ENCODE assay signal across 28 cellular contexts in the genomic region with DNA sequence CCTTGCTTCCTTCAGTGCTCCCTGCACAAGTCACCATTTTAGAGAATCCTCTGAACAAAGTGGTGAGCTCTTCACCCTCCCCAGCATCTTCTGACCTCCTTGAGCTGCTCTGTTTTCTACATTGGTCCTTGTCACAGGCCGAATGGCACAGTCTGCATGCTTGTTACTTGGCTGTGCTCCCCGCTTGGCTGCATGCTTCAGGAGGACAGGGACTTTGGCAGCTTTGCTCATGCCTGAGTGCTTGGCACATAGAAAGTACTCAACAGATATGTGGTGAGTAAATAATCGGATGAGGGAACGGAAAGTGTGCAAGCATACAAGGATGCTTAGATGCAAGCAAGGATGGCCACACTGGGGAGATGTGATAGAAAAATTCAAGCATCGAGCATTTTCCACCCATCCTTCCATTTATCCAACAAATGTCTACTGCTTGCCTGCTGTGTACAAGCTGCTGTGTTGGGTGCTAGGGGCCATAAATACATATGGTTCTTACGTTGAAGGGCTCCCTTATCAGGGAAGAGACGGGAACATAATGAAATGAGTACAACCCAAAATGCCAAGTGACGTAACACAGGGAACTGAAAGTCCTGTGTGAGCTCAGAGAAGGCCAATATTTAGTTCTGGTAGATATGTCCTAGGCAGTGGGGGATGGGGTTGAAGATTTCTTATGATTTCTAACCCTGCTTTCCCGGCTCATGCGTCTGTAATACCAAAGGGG. TPM values are rescaled to one million over a fixed set of nuclear protein-coding genes. Genes with fewer than 3 reads are reported as not detected.
DNase-seq lines count a peak whose midpoint lies in the region; ATAC-seq and TF ChIP-seq lines count a peak whose summit lies in the region.
"Had no signal": no experiment of that assay in that cellular context is flagged by ENCODE, and none has a peak within 500 bp of the region (broad histone marks: within the 10 kb centered on the region; RNA-seq: fewer than 3 reads in every experiment).

No MANE protein-coding gene starts in this region.

- H3K27me3 Mint-ChIP-seq in memory B cell, result no peaks in the 10 kb centered on the region
- H3K27me3 Mint-ChIP-seq in GM23338 (ENCODE audit: insufficient read depth, low read depth, poor library complexity), result no peaks in the 10 kb centered on the region
- H3K27me3 Mint-ChIP-seq: stimulated activated naive CD8-positive, alpha-beta T cell treated with anti-CD3 and anti-CD28 coated beads, Interleukin-15, Interleukin-2, amounts not matched to agents 100 ng/mL and 50 ng/mL, for 24 hours had no signal

- H3K27me3 ChIP-seq in GM23338 (ENCODE audit: insufficient read depth), result no peaks in the 10 kb centered on the region
- H3K27me3 ChIP-seq: BE2C, gastroesophageal sphincter had no signal

- DNase-seq in Ammon's horn (ENCODE audit: low spot score) (peak; percentile 22), LNCaP clone FGC (ENCODE audit: low read depth) (peak; percentile 38), Right ventricle myocardium superior (peak; percentile 73), memory B cell (ENCODE audit: low spot score in 2 of 2) (no peak), GM23338 (ENCODE audit: low spot score) (no peak), AG08396 (ENCODE audit: low spot score) (no peak), NCI-H2081 treated with DMSO at 0.1 percent for 48 hours (lab: John Stamatoyannopoulos, UW) (no peak)
- DNase-seq: activated CD4-positive, alpha-beta T cell treated with anti-CD3 and anti-CD28 coated beads, Interleukin-2, amount 50 U/mL, for 1 hour; activated T-cell treated with anti-CD3 and anti-CD28 coated beads, Interleukin-2, amount 50 U/mL, for 4 hours; BE2C; cerebellar nuclear complex; HFFc6; hypothalamus; immature natural killer cell; naive B cell; NCI-H1105; NCI-H187 treated with DMSO at 0.1 percent for 48 hours; NCI-H226; NCI-H774; PC-9; SHP77; SW 1271 had no signal

- peaks cover 4% of the 10 kb centered on the region for H3K4me1 Mint-ChIP-seq in memory B cell
- H3K4me1 Mint-ChIP-seq in GM23338, result no peaks in the 10 kb centered on the region
- H3K4me1 Mint-ChIP-seq: naive B cell, WTC11 had no signal

- intact Hi-C loops in Right ventricle myocardium superior (cut with DNase I), result loop anchor here (5.0 kb wide), 1 partner anchor 88 kb away; no protein-coding TSS in a partner anchor

- H3K36me3 ChIP-seq in GM23338 (ENCODE audit: insufficient read depth), result no peaks in the 10 kb centered on the region
- H3K36me3 ChIP-seq: BE2C, thoracic aorta had no signal

- H3K79me2 ChIP-seq in GM23338 (replicated peaks; ENCODE audit: insufficient read depth), result no peaks in the 10 kb centered on the region

- H3K9me3 Mint-ChIP-seq in memory B cell, result no peaks in the 10 kb centered on the region
- peaks cover 7% of the 10 kb centered on the region; the same call in 2 of the 3 replicates for H3K9me3 Mint-ChIP-seq in GM23338
- H3K9me3 Mint-ChIP-seq: activated T-cell treated with anti-CD3 and anti-CD28 coated beads, Interleukin-2, amount 50 U/mL, for 4 hours; HFFc6; naive B cell; stimulated activated naive CD8-positive, alpha-beta T cell treated with anti-CD3 and anti-CD28 coated beads, Interleukin-15, Interleukin-2, amounts not matched to agents 100 ng/mL and 50 ng/mL, for 24 hours had no signal

- no peak for TF ChIP-seq CTCF in LNCaP clone FGC (IDR thresholded peaks at IDR 0.05; ENCODE audit: control insufficient read depth, extremely low read depth, insufficient read depth)
- TF ChIP-seq CTCF in GM23338 (conservative IDR thresholded peaks at IDR 0.05; ENCODE audit: low read depth in 2 of 2), result no peak

- peak; percentile 88 for ATAC-seq in Right ventricle myocardium superior (ENCODE audit: poor library complexity)
- peak; percentile 37 for ATAC-seq in memory B cell (ENCODE audit: low read depth)
- ATAC-seq in GM23338, result no peak
- no peak for ATAC-seq in HG02642 (IDR thresholded peaks at IDR 0.05; ENCODE audit: poor library complexity, unreplicated experiment)
- ATAC-seq: activated T-cell treated with anti-CD3 and anti-CD28 coated beads, Interleukin-2, amount 50 U/mL, for 4 hours; gastroesophageal sphincter; WTC11 had no signal

- H3K4me1 ChIP-seq in GM23338 (ENCODE audit: insufficient read depth), result no peaks in the 10 kb centered on the region
- H3K4me1 ChIP-seq: BE2C, gastroesophageal sphincter had no signal

- H3K9me2 ChIP-seq in GM23338 (ENCODE audit: insufficient read depth), result no peaks in the 10 kb centered on the region

- H3K36me3 Mint-ChIP-seq in memory B cell, result peaks cover 6% of the 10 kb centered on the region
- H3K36me3 Mint-ChIP-seq in GM23338 (ENCODE audit: low read depth), result no peaks in the 10 kb centered on the region
- H3K36me3 Mint-ChIP-seq: immature natural killer cell, WTC11 had no signal

- H3K4me3 ChIP-seq in LNCaP clone FGC (ENCODE audit: low read depth, low read length) (no peak overlapping the region), GM23338 (no peak overlapping the region)
- H3K4me3 ChIP-seq: gastroesophageal sphincter, PC-9, thoracic aorta had no signal

- H3K4me2 ChIP-seq in GM23338, result no peak overlapping the region
- H3K4me2 ChIP-seq: PC-9 had no signal

- no peak overlapping the region for H3K4me3 Mint-ChIP-seq in memory B cell
- H3K4me3 Mint-ChIP-seq in GM23338, result no peak overlapping the region
- H3K4me3 Mint-ChIP-seq: activated T-cell treated with anti-CD3 and anti-CD28 coated beads, Interleukin-2, amount 50 U/mL, for 4 hours; HFFc6; immature natural killer cell; naive B cell; stimulated activated naive CD8-positive, alpha-beta T cell treated with anti-CD3 and anti-CD28 coated beads, Interleukin-15, Interleukin-2, amounts not matched to agents 100 ng/mL and 50 ng/mL, for 24 hours; WTC11 had no signal

- H3K27ac ChIP-seq in GM23338 (ENCODE audit: low read depth), result no peak overlapping the region
- H3K27ac ChIP-seq: gastroesophageal sphincter, PC-9, thoracic aorta had no signal

- no peaks in the 10 kb centered on the region for H4K20me1 ChIP-seq in GM23338 (replicated peaks; ENCODE audit: insufficient read depth)

- H3K27ac Mint-ChIP-seq in memory B cell (no peak overlapping the region), GM23338 (no peak overlapping the region)
- H3K27ac Mint-ChIP-seq: HFFc6; immature natural killer cell; naive B cell; stimulated activated naive CD8-positive, alpha-beta T cell treated with anti-CD3 and anti-CD28 coated beads, Interleukin-15, Interleukin-2, amounts not matched to agents 100 ng/mL and 50 ng/mL, for 24 hours; WTC11 had no signal

- H2AFZ ChIP-seq in GM23338, result no peak overlapping the region
- H2AFZ ChIP-seq: PC-9 had no signal

- no peaks in the 10 kb centered on the region for H3F3A ChIP-seq in GM23338 (replicated peaks; ENCODE audit: low read depth)

TF ChIP-seq in GM23338, 12 proteins besides CTCF, POLR2A, EP300 and RAD21 (continues in another document):
- TF ChIP-seq POLR2AphosphoS5 (IDR thresholded peaks at IDR 0.05; ENCODE audit: low read depth) (no peak), CREB1 (CRISPR knock-in tag; IDR thresholded peaks at IDR 0.05; ENCODE audit: low read depth) (no peak), EZH2phosphoT487 (IDR thresholded peaks at IDR 0.05; ENCODE audit: unreplicated experiment) (no peak), STAT1 (IDR thresholded peaks at IDR 0.05; ENCODE audit: unreplicated experiment) (no peak)
- TF ChIP-seq, protein P1, sequence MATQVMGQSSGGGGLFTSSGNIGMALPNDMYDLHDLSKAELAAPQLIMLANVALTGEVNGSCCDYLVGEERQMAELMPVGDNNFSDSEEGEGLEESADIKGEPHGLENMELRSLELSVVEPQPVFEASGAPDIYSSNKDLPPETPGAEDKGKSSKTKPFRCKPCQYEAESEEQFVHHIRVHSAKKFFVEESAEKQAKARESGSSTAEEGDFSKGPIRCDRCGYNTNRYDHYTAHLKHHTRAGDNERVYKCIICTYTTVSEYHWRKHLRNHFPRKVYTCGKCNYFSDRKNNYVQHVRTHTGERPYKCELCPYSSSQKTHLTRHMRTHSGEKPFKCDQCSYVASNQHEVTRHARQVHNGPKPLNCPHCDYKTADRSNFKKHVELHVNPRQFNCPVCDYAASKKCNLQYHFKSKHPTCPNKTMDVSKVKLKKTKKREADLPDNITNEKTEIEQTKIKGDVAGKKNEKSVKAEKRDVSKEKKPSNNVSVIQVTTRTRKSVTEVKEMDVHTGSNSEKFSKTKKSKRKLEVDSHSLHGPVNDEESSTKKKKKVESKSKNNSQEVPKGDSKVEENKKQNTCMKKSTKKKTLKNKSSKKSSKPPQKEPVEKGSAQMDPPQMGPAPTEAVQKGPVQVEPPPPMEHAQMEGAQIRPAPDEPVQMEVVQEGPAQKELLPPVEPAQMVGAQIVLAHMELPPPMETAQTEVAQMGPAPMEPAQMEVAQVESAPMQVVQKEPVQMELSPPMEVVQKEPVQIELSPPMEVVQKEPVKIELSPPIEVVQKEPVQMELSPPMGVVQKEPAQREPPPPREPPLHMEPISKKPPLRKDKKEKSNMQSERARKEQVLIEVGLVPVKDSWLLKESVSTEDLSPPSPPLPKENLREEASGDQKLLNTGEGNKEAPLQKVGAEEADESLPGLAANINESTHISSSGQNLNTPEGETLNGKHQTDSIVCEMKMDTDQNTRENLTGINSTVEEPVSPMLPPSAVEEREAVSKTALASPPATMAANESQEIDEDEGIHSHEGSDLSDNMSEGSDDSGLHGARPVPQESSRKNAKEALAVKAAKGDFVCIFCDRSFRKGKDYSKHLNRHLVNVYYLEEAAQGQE (IDR thresholded peaks at IDR 0.05; ENCODE audit: unreplicated experiment), result no peak

RNA-seq across cellular contexts. Expression of a gene that starts 31.2 kb away (rescaled TPM):
- total RNA-seq in Right ventricle myocardium superior, result 8.8 TPM
- total RNA-seq in GM23338 (2014; rRNA removed; shearing (Covaris generic)), result 0.21 TPM in 1 of 2 replicates, not detected in the other
- polyA plus RNA-seq in GM23338 (2016; fragmentation: Nextera tagmentation; extraction: Ambion mirVana), result 0.17 and 0.40 TPM in 2 replicates
- total RNA-seq: A673, WTC11 had no signal

Comparison
In these comparisons a context has a peak if more than half of its experiments do, and no peak if none do; other contexts are left out.
1. DNase-seq: peak in Ammon's horn (single experiment), LNCaP clone FGC (single experiment) and Right ventricle myocardium superior (single experiment); none in memory B cell (0 of 2), GM23338 (single experiment), AG08396 (single experiment) and NCI-H2081 treated with DMSO at 0.1 percent for 48 hours (single experiment).
2. ATAC-seq: peak in Right ventricle myocardium superior (single experiment) and memory B cell (single experiment); none in GM23338 (single experiment) and HG02642 (single experiment).